8 cellular contexts compared by ENCODE assay signal in the genomic region with DNA sequence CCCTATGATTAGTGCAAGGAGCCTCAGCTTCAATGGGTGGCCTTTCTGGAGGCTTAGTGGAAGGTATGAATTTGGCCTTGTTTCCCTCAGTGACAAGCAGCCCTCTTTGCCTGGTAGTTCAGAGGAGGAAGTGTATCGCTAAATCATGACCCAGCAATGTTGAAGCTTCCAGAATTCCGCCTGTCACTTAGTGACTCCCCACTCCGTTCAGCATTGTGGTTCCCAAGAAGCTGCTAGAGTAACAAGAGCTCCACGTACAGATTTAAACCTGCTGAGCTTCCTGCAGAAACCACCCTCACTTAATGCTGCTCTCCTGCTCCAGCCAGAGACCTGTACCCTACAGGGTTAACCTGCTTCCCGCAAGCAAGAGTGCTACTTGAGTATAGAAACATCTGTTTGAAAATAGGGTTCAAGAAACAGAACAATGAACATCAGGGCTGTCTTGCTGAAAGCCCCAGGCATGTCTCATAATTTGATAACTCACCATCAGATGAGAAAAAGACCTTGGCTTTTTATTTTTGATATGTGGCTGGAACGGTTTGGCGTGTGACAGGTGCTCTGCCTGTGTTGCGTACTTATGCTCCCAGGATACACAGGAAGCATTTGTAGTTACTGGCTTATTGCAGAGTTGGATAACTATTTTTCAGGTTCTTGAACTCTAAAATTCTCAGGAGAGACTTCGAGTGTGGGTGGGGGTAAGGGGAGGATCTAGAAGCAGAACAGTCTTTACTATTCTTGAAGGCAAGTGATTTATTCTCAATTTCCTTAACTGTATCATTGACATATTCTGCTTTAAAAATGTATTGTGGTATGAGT.
DNase-seq lines count a peak whose midpoint lies in the region; ATAC-seq and TF ChIP-seq lines count a peak whose summit lies in the region.

No MANE protein-coding gene starts in this region.

- POLR2A ChIA-PET in PC-3 (lab: Charles Lee; ENCODE audit: unreplicated experiment) = interaction anchor here (0.6 kb wide), 1 partner anchor 105 kb away, joined by 3 read pairs; no protein-coding TSS in a partner anchor

- CTCF ChIA-PET in PC-3 (lab: Charles Lee) = no interaction called here

- H3K9me3 ChIP-seq in PC-3 (ENCODE audit: low read length) = no peaks in the 10 kb centered on the region

- peak overlapping the region; percentile 84 for H2AFZ ChIP-seq in PC-3 (ENCODE audit: low read length)

- intact Hi-C loops in PC-3 (cut with micrococcal nuclease) (no loop called here), left ventricle myocardium superior (cut with micrococcal nuclease) (loop anchor here (10.0 kb wide), 1 partner anchor 53 kb away; no protein-coding TSS in a partner anchor)

- peaks cover 59% of the 10 kb centered on the region for H3K79me2 ChIP-seq in PC-3 (ENCODE audit: low read length)

- H3K27me3 ChIP-seq in PC-3 (ENCODE audit: low read length) = no peaks in the 10 kb centered on the region

- H3K4me1 ChIP-seq in PC-3 (ENCODE audit: insufficient read depth, low read length) = peaks cover 35% of the 10 kb centered on the region

- H3K9ac ChIP-seq in PC-3 (ENCODE audit: low read length) = peak overlapping the region; percentile 60

- no peaks in the 10 kb centered on the region for H4K20me1 ChIP-seq in PC-3 (ENCODE audit: low read length)

- H3K4me3 ChIP-seq in PC-3 (ENCODE audit: low read length) = peak overlapping the region; percentile 85

- ATAC-seq in PC-3 (no peak), left ventricle myocardium superior (peak; percentile 1), GM21381 (IDR thresholded peaks at IDR 0.05; ENCODE audit: unreplicated experiment) (no peak), GM21367 (IDR thresholded peaks at IDR 0.05; ENCODE audit: unreplicated experiment) (no peak)

- peak overlapping the region; percentile 99 for H3K4me2 ChIP-seq in PC-3 (ENCODE audit: low read length)

- no peaks in the 10 kb centered on the region; the same call in 1 of the 2 replicates for H3K36me3 ChIP-seq in PC-3 (ENCODE audit: low read depth, low read length)

- H3F3A ChIP-seq in PC-3 (ENCODE audit: low read length, unreplicated experiment) = no peaks in the 10 kb centered on the region

- DNase-seq in DMS53 treated with DMSO at 0.1 percent for 48 hours (lab: John Stamatoyannopoulos, UW; ENCODE audit: unreplicated experiment) = peak; percentile 63
- DNase-seq in PC-3 = peak; percentile 25
- DNase-seq in left ventricle myocardium superior = no peak
- DNase-seq in renal cortical epithelial cell (ENCODE audit: low read depth) = peak; percentile 43
- DNase-seq in hepatic stellate cell (ENCODE audit: low spot score) = no peak
- DNase-seq in central memory CD4-positive, alpha-beta T cell = no peak

- no peaks in the 10 kb centered on the region for H3K9me2 ChIP-seq in PC-3 (replicated peaks; ENCODE audit: low read length)

- no peak for TF ChIP-seq CTCF in PC-3 (conservative IDR thresholded peaks at IDR 0.05; ENCODE audit: low read depth, low read length)

- BruUV-seq in PC-3 (replicated peaks; lab: Mats Ljungman, UMichigan) = TSS peak; percentile 23

- H3K27ac ChIP-seq in PC-3 (ENCODE audit: low read length) = peak overlapping the region; percentile 31

Comparison
In these comparisons a context has a peak if more than half of its experiments do, and no peak if none do; other contexts are left out.
1. DNase-seq: peak in DMS53 treated with DMSO at 0.1 percent for 48 hours (single experiment), PC-3 (single experiment) and renal cortical epithelial cell (single experiment); none in left ventricle myocardium superior (single experiment), hepatic stellate cell (single experiment) and central memory CD4-positive, alpha-beta T cell (single experiment).